Comparison of ENCODE assay signal across 9 cellular contexts in genomic region chr14:30355431-30355913, GRCh38.
DNase-seq lines count a peak whose midpoint lies in the region; ATAC-seq and TF ChIP-seq lines count a peak whose summit lies in the region.
"Had no signal": no experiment of that assay in that cellular context is flagged by ENCODE, and none has a peak within 500 bp of the region (broad histone marks: within the 10 kb centered on the region; RNA-seq: fewer than 3 reads in every experiment).

No MANE protein-coding gene starts in this region.

- no peak overlapping the region for H3K27ac ChIP-seq in coronary artery

- H3K4me3 ChIP-seq in coronary artery, result no peak overlapping the region
- H3K4me3 ChIP-seq: MG63 had no signal

- TF ChIP-seq CTCF in coronary artery (IDR thresholded peaks at IDR 0.05), result no peak

- DNase-seq in iris pigment epithelial cell (ENCODE audit: low read depth) (peak; percentile 34), coronary artery (ENCODE audit: low spot score) (no peak), left colon (no peak), T1000 (lab: John Stamatoyannopoulos, UW) (no peak)
- no peak for DNase-seq in activated CD8-positive, alpha-beta memory T cell treated with anti-CD3 and anti-CD28 coated beads for 24 hours
- DNase-seq: MG63 had no signal

- ATAC-seq in GM18858 (IDR thresholded peaks at IDR 0.05; ENCODE audit: unreplicated experiment), result peak; percentile 80
- ATAC-seq in GM21528 (IDR thresholded peaks at IDR 0.05; ENCODE audit: low FRiP score, unreplicated experiment), result peak; percentile 76
- ATAC-seq in HG03521 (IDR thresholded peaks at IDR 0.05; ENCODE audit: unreplicated experiment), result peak; percentile 63
- no peak for ATAC-seq in left colon

- intact Hi-C loops in left colon (cut with DNase I, micrococcal nuclease), result no loop called here
